Comparison of ENCODE assay signal across 25 cellular contexts in genomic region chr5:40198736-40199135, GRCh38.
A peak's percentile ranks its signal among the peaks of the same experiment; 100 is the strongest.
DNase-seq lines count a peak whose midpoint lies in the region; ATAC-seq and TF ChIP-seq lines count a peak whose summit lies in the region.
"Had no signal": no experiment of that assay in that cellular context is flagged by ENCODE, and none has a peak within 500 bp of the region (broad histone marks: within the 10 kb centered on the region; RNA-seq: fewer than 3 reads in every experiment).

No MANE protein-coding gene starts in this region.

- H3K9ac ChIP-seq in mammary epithelial cell (ENCODE audit: insufficient read depth, low read length): no peak overlapping the region

- TF ChIP-seq POLR2A in esophagus muscularis mucosa (IDR thresholded peaks at IDR 0.05; ENCODE audit: low read depth): no peak

- H3K27me3 Mint-ChIP-seq in activated CD4-positive, alpha-beta T cell treated with anti-CD3 and anti-CD28 coated beads for 36 hours: no peaks in the 10 kb centered on the region
- H3K27me3 Mint-ChIP-seq in CD4-positive, alpha-beta T cell: no peaks in the 10 kb centered on the region
- H3K27me3 Mint-ChIP-seq: activated naive CD8-positive, alpha-beta T cell treated with anti-CD3 and anti-CD28 coated beads, Interleukin-2, amount 50 U/mL, for 24 hours; CD4-positive, CD25-positive, alpha-beta regulatory T cell; dendritic cell treated with granulocyte-macrophage colony-stimulating factor and Interleukin-4, amounts not matched to agents 40 ng/mL and 50 ng/mL, for 4 days had no signal

- H3K36me3 ChIP-seq in mammary epithelial cell (ENCODE audit: insufficient read depth, low read length): no peaks in the 10 kb centered on the region
- no peaks in the 10 kb centered on the region for H3K36me3 ChIP-seq in left lung
- no peaks in the 10 kb centered on the region for H3K36me3 ChIP-seq in esophagus muscularis mucosa
- H3K36me3 ChIP-seq: cardiac muscle cell, gastroesophageal sphincter, HAP-1, tibial artery had no signal

- H3K27me3 ChIP-seq in mammary epithelial cell (ENCODE audit: insufficient read depth, low read length) (no peaks in the 10 kb centered on the region), left lung (no peaks in the 10 kb centered on the region), esophagus muscularis mucosa (no peaks in the 10 kb centered on the region)
- no peaks in the 10 kb centered on the region for H3K27me3 ChIP-seq in CD4-positive, alpha-beta T cell (ENCODE audit: control insufficient read depth, insufficient read depth, low read length)
- H3K27me3 ChIP-seq: cardiac muscle cell, gastroesophageal sphincter, tibial artery had no signal

- H3K27ac Mint-ChIP-seq in activated CD4-positive, alpha-beta T cell treated with anti-CD3 and anti-CD28 coated beads for 36 hours: no peak overlapping the region
- no peak overlapping the region for H3K27ac Mint-ChIP-seq in CD4-positive, alpha-beta T cell
- H3K27ac Mint-ChIP-seq: activated naive CD8-positive, alpha-beta T cell treated with anti-CD3 and anti-CD28 coated beads, Interleukin-2, amount 50 U/mL, for 24 hours; CD4-positive, CD25-positive, alpha-beta regulatory T cell; dendritic cell treated with granulocyte-macrophage colony-stimulating factor and Interleukin-4, amounts not matched to agents 40 ng/mL and 50 ng/mL, for 4 days had no signal

- H3K4me1 ChIP-seq in mammary epithelial cell (ENCODE audit: insufficient read depth, low read length): no peaks in the 10 kb centered on the region
- no peaks in the 10 kb centered on the region for H3K4me1 ChIP-seq in left lung
- H3K4me1 ChIP-seq in esophagus muscularis mucosa: peaks cover 0 to 3% (median 0%) of the 10 kb centered on the region in 4 donors
- H3K4me1 ChIP-seq: gastroesophageal sphincter, HAP-1, tibial artery had no signal

- peaks cover 6% of the 10 kb centered on the region for H3K4me1 Mint-ChIP-seq in activated CD4-positive, alpha-beta T cell treated with anti-CD3 and anti-CD28 coated beads for 36 hours
- no peaks in the 10 kb centered on the region for H3K4me1 Mint-ChIP-seq in CD4-positive, alpha-beta T cell (ENCODE audit: low read depth)
- H3K4me1 Mint-ChIP-seq: neural crest cell had no signal

- H3K9me3 ChIP-seq in mammary epithelial cell (replicated peaks; ENCODE audit: insufficient read depth, low read length) (no peaks in the 10 kb centered on the region), left lung (peaks cover 0 to 3% of the 10 kb centered on the region in 2 donors), esophagus muscularis mucosa (no peaks in the 10 kb centered on the region)
- no peaks in the 10 kb centered on the region for H3K9me3 ChIP-seq in CD4-positive, alpha-beta T cell (ENCODE audit: control insufficient read depth, low read length)
- H3K9me3 ChIP-seq: gastroesophageal sphincter, HAP-1, mucosa of descending colon, tibial artery had no signal

- H3K9me3 Mint-ChIP-seq in activated CD4-positive, alpha-beta T cell treated with anti-CD3 and anti-CD28 coated beads for 36 hours (ENCODE audit: low read depth): no peaks in the 10 kb centered on the region
- no peaks in the 10 kb centered on the region for H3K9me3 Mint-ChIP-seq in CD4-positive, alpha-beta T cell
- H3K9me3 Mint-ChIP-seq: activated naive CD8-positive, alpha-beta T cell treated with anti-CD3 and anti-CD28 coated beads, Interleukin-2, amount 50 U/mL, for 24 hours; dendritic cell treated with granulocyte-macrophage colony-stimulating factor and Interleukin-4, amounts not matched to agents 40 ng/mL and 50 ng/mL, for 4 days had no signal

- H3K27ac ChIP-seq in mammary epithelial cell (ENCODE audit: insufficient read depth, low read depth, low read length): no peak overlapping the region
- no peak overlapping the region for H3K27ac ChIP-seq in left lung
- no peak overlapping the region for H3K27ac ChIP-seq in esophagus muscularis mucosa (replicated peaks in 1 of 4)
- H3K27ac ChIP-seq in CD4-positive, alpha-beta T cell (ENCODE audit: low read depth, low read length): no peak overlapping the region
- H3K27ac ChIP-seq: cardiac muscle cell, gastroesophageal sphincter, tibial artery had no signal

- dilution Hi-C loops in mammary epithelial cell (cut with HindIII; ENCODE audit: low sequenced_read_pairs): no loop called here

- H3K4me3 Mint-ChIP-seq in activated CD4-positive, alpha-beta T cell treated with anti-CD3 and anti-CD28 coated beads for 36 hours: no peak overlapping the region
- H3K4me3 Mint-ChIP-seq in CD4-positive, alpha-beta T cell: no peak overlapping the region
- H3K4me3 Mint-ChIP-seq: activated naive CD8-positive, alpha-beta T cell treated with anti-CD3 and anti-CD28 coated beads, Interleukin-2, amount 50 U/mL, for 24 hours; CD4-positive, CD25-positive, alpha-beta regulatory T cell; dendritic cell treated with granulocyte-macrophage colony-stimulating factor and Interleukin-4, amounts not matched to agents 40 ng/mL and 50 ng/mL, for 4 days; neural crest cell had no signal

- no peak overlapping the region for H3K4me3 ChIP-seq in mammary epithelial cell (replicated peaks in 1 of 3; ENCODE audit: insufficient read depth in 1 of 3, low read depth in 2 of 3, low read length in 3 of 3)
- no peak overlapping the region for H3K4me3 ChIP-seq in left lung
- H3K4me3 ChIP-seq in esophagus muscularis mucosa: no peak overlapping the region
- H3K4me3 ChIP-seq: cardiac muscle cell, gastroesophageal sphincter, HAP-1, mucosa of descending colon, tibial artery had no signal

- 95% methylated on average over 2 of the region's 2 CpGs for WGBS in mammary epithelial cell (ENCODE audit: low coverage, missing lambda C conversion rate)
- 81% methylated on average over 2 of the region's 2 CpGs for WGBS in esophagus muscularis mucosa

- no peak overlapping the region for H3K4me2 ChIP-seq in mammary epithelial cell (ENCODE audit: insufficient read depth, low read depth, low read length)

- intact Hi-C loops in mammary epithelial cell (cut with micrococcal nuclease): no loop called here
- intact Hi-C loops in activated CD4-positive, alpha-beta T cell treated with anti-CD3 and anti-CD28 coated beads for 36 hours (cut with DNase I, micrococcal nuclease): no loop called here
- intact Hi-C loops in left lung (cut with DNase I): no loop called here
- intact Hi-C loops in esophagus muscularis mucosa (cut with DNase I): no loop called here
- intact Hi-C loops in CD4-positive, alpha-beta T cell (cut with DNase I, micrococcal nuclease): no loop called here

- H3K36me3 Mint-ChIP-seq in activated CD4-positive, alpha-beta T cell treated with anti-CD3 and anti-CD28 coated beads for 36 hours (ENCODE audit: low read depth): peaks cover 3% of the 10 kb centered on the region
- no peaks in the 10 kb centered on the region for H3K36me3 Mint-ChIP-seq in CD4-positive, alpha-beta T cell (ENCODE audit: low read depth)
- H3K36me3 Mint-ChIP-seq: CD4-positive, CD25-positive, alpha-beta regulatory T cell had no signal

- BruUV-seq in mammary epithelial cell (replicated peaks; lab: Mats Ljungman, UMichigan): no TSS peak

- POLR2A ChIA-PET in activated CD4-positive, alpha-beta T cell treated with anti-CD3 and anti-CD28 coated beads for 36 hours (lab: Charles Lee): no interaction called here
- POLR2A ChIA-PET in CD4-positive, alpha-beta T cell (lab: Charles Lee): interaction anchor here (0.6 to 0.9 kb wide), 2 partner anchors 244 to 351 kb away, joined by 3 to 4 read pairs; no protein-coding TSS in a partner anchor

- TF ChIP-seq EP300 in esophagus muscularis mucosa (IDR thresholded peaks at IDR 0.05): no peak

- no peaks in the 10 kb centered on the region for H4K20me1 ChIP-seq in mammary epithelial cell (ENCODE audit: insufficient read depth, low read length)

- CTCF ChIA-PET in mammary epithelial cell (lab: Charles Lee; ENCODE audit: low non-redundant PET): no interaction called here
- CTCF ChIA-PET in activated CD4-positive, alpha-beta T cell treated with anti-CD3 and anti-CD28 coated beads for 36 hours (lab: Charles Lee): no interaction called here
- CTCF ChIA-PET in CD4-positive, alpha-beta T cell (lab: Charles Lee): no interaction called here

- H2AFZ ChIP-seq in mammary epithelial cell (ENCODE audit: low read depth, low read length): no peak overlapping the region

- in situ Hi-C loops in mammary epithelial cell (cut with MboI; ENCODE audit: low sequenced_read_pairs in 2 of 2): no loop called here

- H3K79me2 ChIP-seq in mammary epithelial cell (ENCODE audit: insufficient read depth, low read length): no peaks in the 10 kb centered on the region

- DNase-seq in Daoy (ENCODE audit: low read depth) (peak; percentile 61), NCI-H226 (peak; percentile 29), mammary epithelial cell (peak; percentile 11), iris pigment epithelial cell (ENCODE audit: low read depth) (peak; percentile 10), left lung (no peak), esophagus muscularis mucosa (ENCODE audit: extremely low spot score) (no peak)
- DNase-seq in activated CD4-positive, alpha-beta T cell treated with anti-CD3 and anti-CD28 coated beads for 36 hours: no peak
- no peak for DNase-seq in CD4-positive, alpha-beta T cell
- DNase-seq: activated CD4-positive, alpha-beta T cell treated with anti-CD3 and anti-CD28 coated beads for 48 hours; activated effector memory CD4-positive, alpha-beta T cell treated with anti-CD3 and anti-CD28 coated beads, Interleukin-2, amount 50 U/mL, for 16 hours; activated naive CD8-positive, alpha-beta T cell treated with anti-CD3 and anti-CD28 coated beads, Interleukin-2, amount 50 U/mL, for 24 hours; CD4-positive, CD25-positive, alpha-beta regulatory T cell; mucosa of descending colon; NCI-H1417 treated with DMSO at 0.1 percent for 48 hours; NCI-H524 treated with DMSO at 0.1 percent for 48 hours; posterior cingulate gyrus; stimulated activated CD4-positive, alpha-beta T cell treated with anti-CD3 and anti-CD28 coated beads, Interleukin-1b, Interleukin-23, amount 100 ng/mL, for 48 hours; stimulated activated naive CD4-positive, alpha-beta T cell; tibial artery had no signal

- no peak for TF ChIP-seq CTCF in mammary epithelial cell (conservative IDR thresholded peaks at IDR 0.05 in 1 of 2, IDR thresholded peaks at IDR 0.05 in 1 of 2; ENCODE audit: extremely low read depth in 1 of 2, insufficient read depth in 1 of 2, low read depth in 1 of 2, low read length in 2 of 2)
- TF ChIP-seq CTCF in left lung (IDR thresholded peaks at IDR 0.05): no peak
- TF ChIP-seq CTCF in esophagus muscularis mucosa (IDR thresholded peaks at IDR 0.05): no peak
- TF ChIP-seq CTCF in CD4-positive, alpha-beta T cell (IDR thresholded peaks at IDR 0.05): no peak

- ATAC-seq in activated CD4-positive, alpha-beta T cell treated with anti-CD3 and anti-CD28 coated beads for 36 hours: no peak
- no peak for ATAC-seq in left lung
- no peak for ATAC-seq in CD4-positive, alpha-beta T cell (ENCODE audit: poor library complexity)
- ATAC-seq: activated naive CD8-positive, alpha-beta T cell treated with anti-CD3 and anti-CD28 coated beads, Interleukin-2, amount 50 U/mL, for 24 hours; gastroesophageal sphincter; left lobe of liver; mucosa of descending colon had no signal

Comparison
In these comparisons a context has a peak if more than half of its experiments do, and no peak if none do; other contexts are left out.
1. DNase-seq: peak in Daoy (single experiment), NCI-H226 (single experiment), mammary epithelial cell (single experiment) and iris pigment epithelial cell (single experiment); none in activated CD4-positive, alpha-beta T cell treated with anti-CD3 and anti-CD28 coated beads for 36 hours (single experiment), left lung (0 of 2), esophagus muscularis mucosa (single experiment) and CD4-positive, alpha-beta T cell (0 of 10).